ENCODE assay signal across 28 cellular contexts in genomic region chr1:119516680-119517079, GRCh38. TPM values are rescaled to one million over a fixed set of nuclear protein-coding genes. Genes with fewer than 3 reads are reported as not detected.
DNase-seq lines count a peak whose midpoint lies in the region; ATAC-seq, FAIRE-seq and TF ChIP-seq lines count a peak whose summit lies in the region.
"Had no signal": no experiment of that assay in that cellular context is flagged by ENCODE, and none has a peak within 500 bp of the region (broad histone marks: within the 10 kb centered on the region; RNA-seq: fewer than 3 reads in every experiment).

No MANE protein-coding gene starts in this region.

- TF ChIP-seq CTCF in glutamatergic neuron (IDR thresholded peaks at IDR 0.05; ENCODE audit: partially characterized antibody, unreplicated experiment) (peak; percentile 9), progenitor cell of endocrine pancreas (IDR thresholded peaks at IDR 0.05; ENCODE audit: unreplicated experiment) (peak; percentile 21)

- no peak overlapping the region for H3K4me3 Mint-ChIP-seq in glutamatergic neuron (ENCODE audit: unreplicated experiment)
- H3K4me3 Mint-ChIP-seq in progenitor cell of endocrine pancreas (ENCODE audit: low read depth): no peak overlapping the region
- no peak overlapping the region for H3K4me3 Mint-ChIP-seq in activated T-cell treated with anti-CD3 and anti-CD28 coated beads, Interleukin-2, amount 50 U/mL, for 72 hours
- H3K4me3 Mint-ChIP-seq: activated naive CD8-positive, alpha-beta T cell treated with anti-CD3 and anti-CD28 coated beads, Interleukin-2, amount 10 ng/mL, durations not matched to agents 7 days and 5 days; natural killer cell treated with Interleukin-12 subunit alpha and Interleukin-12 subunit beta and Interleukin-15 and Interleukin-18, amount 100 ng/mL, for 72 hours; T-helper 17 cell had no signal

- H3K27me3 Mint-ChIP-seq in glutamatergic neuron (ENCODE audit: unreplicated experiment) (no peaks in the 10 kb centered on the region), progenitor cell of endocrine pancreas (peaks cover 15% of the 10 kb centered on the region)
- H3K27me3 Mint-ChIP-seq in activated T-cell treated with anti-CD3 and anti-CD28 coated beads, Interleukin-2, amount 50 U/mL, for 72 hours (ENCODE audit: low read depth): peaks cover 5% of the 10 kb centered on the region
- H3K27me3 Mint-ChIP-seq: T-helper 17 cell had no signal

- H3K36me3 Mint-ChIP-seq in glutamatergic neuron (ENCODE audit: unreplicated experiment) (no peaks in the 10 kb centered on the region), progenitor cell of endocrine pancreas (ENCODE audit: insufficient read depth) (no peaks in the 10 kb centered on the region)
- H3K36me3 Mint-ChIP-seq in activated T-cell treated with anti-CD3 and anti-CD28 coated beads, Interleukin-2, amount 50 U/mL, for 72 hours (ENCODE audit: insufficient read depth in 2 of 2): no peaks in the 10 kb centered on the region
- H3K36me3 Mint-ChIP-seq: activated naive CD8-positive, alpha-beta T cell treated with anti-CD3 and anti-CD28 coated beads, Interleukin-2, amount 10 ng/mL, durations not matched to agents 7 days and 5 days; natural killer cell treated with Interleukin-12 subunit alpha and Interleukin-12 subunit beta and Interleukin-15 and Interleukin-18, amount 100 ng/mL, for 72 hours had no signal

- H3K4me1 Mint-ChIP-seq in glutamatergic neuron (ENCODE audit: low read depth, unreplicated experiment): no peaks in the 10 kb centered on the region
- H3K4me1 Mint-ChIP-seq in progenitor cell of endocrine pancreas (ENCODE audit: low read depth): no peaks in the 10 kb centered on the region
- no peaks in the 10 kb centered on the region for H3K4me1 Mint-ChIP-seq in activated T-cell treated with anti-CD3 and anti-CD28 coated beads, Interleukin-2, amount 50 U/mL, for 72 hours (ENCODE audit: low read depth)
- H3K4me1 Mint-ChIP-seq: activated naive CD8-positive, alpha-beta T cell treated with anti-CD3 and anti-CD28 coated beads, Interleukin-2, amount 10 ng/mL, durations not matched to agents 7 days and 5 days; T-helper 17 cell had no signal

- FAIRE-seq in HTR-8/SVneo (lab: Jason Lieb, UNC): no peak
- FAIRE-seq: frontal cortex, RCC 7860 had no signal

- DNase-seq in DMS 273 (lab: John Stamatoyannopoulos, UW; ENCODE audit: unreplicated experiment) (peak; percentile 33), DMS 273 treated with DMSO at 0.1 percent for 48 hours (lab: John Stamatoyannopoulos, UW) (no peak), RPMI8226 (peak; percentile 5), glutamatergic neuron (no peak), progenitor cell of endocrine pancreas (ENCODE audit: low spot score, unreplicated experiment) (no peak), HTR-8/SVneo (ENCODE audit: insufficient read length, low spot score) (no peak)
- DNase-seq in activated T-cell treated with anti-CD3 and anti-CD28 coated beads, Interleukin-2, amount 50 U/mL, for 72 hours: no peak
- DNase-seq: activated CD4-positive, alpha-beta T cell treated with anti-CD3 and anti-CD28 coated beads, Interleukin-2, amount 50 U/mL, for 1 hour; activated naive CD8-positive, alpha-beta T cell treated with anti-CD3 and anti-CD28 coated beads, Interleukin-2, amount 10 ng/mL, durations not matched to agents 7 days and 5 days; EL; erythroblast; Karpas-422; mesenchymal stem cell; NCI-H2029 treated with DMSO at 0.1 percent for 48 hours; NCI-H446 treated with DMSO at 0.1 percent for 48 hours; ovary; spleen; stimulated activated CD4-positive, alpha-beta T cell treated with anti-CD3 and anti-CD28 coated beads, Interleukin-4, amount 100 ng/mL, for 1 hour; stimulated activated naive CD4-positive, alpha-beta T cell; T-helper 17 cell had no signal

- H3K9me3 Mint-ChIP-seq in glutamatergic neuron (ENCODE audit: unreplicated experiment) (no peaks in the 10 kb centered on the region), progenitor cell of endocrine pancreas (ENCODE audit: low read depth) (no peaks in the 10 kb centered on the region)
- no peaks in the 10 kb centered on the region for H3K9me3 Mint-ChIP-seq in activated T-cell treated with anti-CD3 and anti-CD28 coated beads, Interleukin-2, amount 50 U/mL, for 72 hours
- H3K9me3 Mint-ChIP-seq: activated naive CD8-positive, alpha-beta T cell treated with anti-CD3 and anti-CD28 coated beads, Interleukin-2, amount 10 ng/mL, durations not matched to agents 7 days and 5 days; activated T-helper 2 cell treated with anti-CD3 and anti-CD28 coated beads, Interferon-gamma antibody, Interleukin-2, Interleukin-4, amounts not matched to agents 10 μg/mL and 5 μg/mL and 100 μg/mL, durations not matched to agents 14 hours and 24 hours and 36 hours had no signal

- H3K27ac Mint-ChIP-seq in glutamatergic neuron (ENCODE audit: unreplicated experiment) (no peak overlapping the region), progenitor cell of endocrine pancreas (no peak overlapping the region)
- no peak overlapping the region for H3K27ac Mint-ChIP-seq in activated T-cell treated with anti-CD3 and anti-CD28 coated beads, Interleukin-2, amount 50 U/mL, for 72 hours
- H3K27ac Mint-ChIP-seq: activated naive CD8-positive, alpha-beta T cell treated with anti-CD3 and anti-CD28 coated beads, Interleukin-2, amount 10 ng/mL, durations not matched to agents 7 days and 5 days; activated T-helper 2 cell treated with anti-CD3 and anti-CD28 coated beads, Interferon-gamma antibody, Interleukin-2, Interleukin-4, amounts not matched to agents 10 μg/mL and 5 μg/mL and 100 μg/mL, durations not matched to agents 14 hours and 24 hours and 36 hours; natural killer cell treated with Interleukin-12 subunit alpha and Interleukin-12 subunit beta and Interleukin-15 and Interleukin-18, amount 100 ng/mL, for 72 hours; T-helper 17 cell had no signal

- ATAC-seq in activated T-cell treated with anti-CD3 and anti-CD28 coated beads, Interleukin-2, amount 50 U/mL, for 72 hours (replicated peaks in 1 of 2): no peak
- ATAC-seq in GM18502 (IDR thresholded peaks at IDR 0.05; ENCODE audit: poor library complexity, unreplicated experiment): no peak
- ATAC-seq: natural killer cell treated with Interleukin-12 subunit alpha and Interleukin-12 subunit beta and Interleukin-15 and Interleukin-18, amount 100 ng/mL, for 72 hours; T-helper 17 cell had no signal

RNA-seq across cellular contexts. Expression of gene HSD3B1, which starts 9.7 kb away (rescaled TPM):
- total RNA-seq in glutamatergic neuron (ENCODE audit: unreplicated experiment) (not detected), progenitor cell of endocrine pancreas (not detected in 2 replicates)
- not detected for total RNA-seq in activated T-cell treated with anti-CD3 and anti-CD28 coated beads, Interleukin-2, amount 50 U/mL, for 72 hours
- total RNA-seq: activated naive CD8-positive, alpha-beta T cell treated with anti-CD3 and anti-CD28 coated beads, Interleukin-2, amount 10 ng/mL, durations not matched to agents 7 days and 5 days; activated T-helper 2 cell treated with anti-CD3 and anti-CD28 coated beads, Interferon-gamma antibody, Interleukin-2, Interleukin-4, amounts not matched to agents 10 μg/mL and 5 μg/mL and 100 μg/mL, durations not matched to agents 14 hours and 24 hours and 36 hours; cerebellum; frontal cortex; natural killer cell treated with Interleukin-12 subunit alpha and Interleukin-12 subunit beta and Interleukin-15 and Interleukin-18, amount 100 ng/mL, for 72 hours; ovary; right atrium auricular region; spleen; T-helper 17 cell; thoracic aorta had no signal

Comparison
In these comparisons a context has a peak if more than half of its experiments do, and no peak if none do; other contexts are left out.
1. DNase-seq: peak in DMS 273 (single experiment) and RPMI8226 (single experiment); none in DMS 273 treated with DMSO at 0.1 percent for 48 hours (single experiment), glutamatergic neuron (single experiment), progenitor cell of endocrine pancreas (single experiment), HTR-8/SVneo (single experiment) and activated T-cell treated with anti-CD3 and anti-CD28 coated beads, Interleukin-2, amount 50 U/mL, for 72 hours (0 of 2).